In the genomic region with DNA sequence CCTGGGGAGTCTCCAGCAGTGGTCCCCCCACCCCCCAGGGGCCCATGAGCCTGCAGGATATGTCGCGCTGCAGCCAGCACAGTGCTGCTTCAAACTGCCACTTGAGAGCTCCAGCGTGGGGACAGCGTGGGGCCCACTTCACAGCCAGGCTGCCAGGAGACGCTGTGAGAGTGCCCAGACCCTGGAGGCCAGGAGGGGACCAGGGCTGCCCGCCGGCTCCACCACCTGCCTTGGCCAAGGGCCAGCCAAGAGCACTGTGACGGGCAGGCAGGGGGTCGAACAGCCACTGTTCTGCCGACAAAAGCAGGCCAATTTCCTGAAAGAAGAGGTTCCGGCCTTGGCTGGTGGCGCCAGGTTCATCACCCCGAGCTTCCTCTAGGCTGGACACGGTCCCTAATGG, we compare ENCODE assay signal across 20 cellular contexts.
DNase-seq lines count a peak whose midpoint lies in the region; ATAC-seq and TF ChIP-seq lines count a peak whose summit lies in the region.
"Had no signal": no experiment of that assay in that cellular context is flagged by ENCODE, and none has a peak within 500 bp of the region (broad histone marks: within the 10 kb centered on the region; RNA-seq: fewer than 3 reads in every experiment).

No MANE protein-coding gene starts in this region.

- no peak for TF ChIP-seq CTCF in HEK293 (tag by site-specific recombination; IDR thresholded peaks at IDR 0.05)
- TF ChIP-seq CTCF in brain (conservative IDR thresholded peaks at IDR 0.05): no peak

- H3K27ac Mint-ChIP-seq in brain: peak overlapping the region in 4 of 5 experiments; percentile 21 to 97 (median 76)
- H3K27ac Mint-ChIP-seq: endodermal cell; T-helper 1 cell treated with Interleukin-12 subunit alpha and Interleukin-12 subunit beta and Interleukin-4 antibody, amounts not matched to agents 30 μg/mL and 1 μg/mL, for 36 hours had no signal

- no peaks in the 10 kb centered on the region for H3K27me3 Mint-ChIP-seq in brain

- H3F3A ChIP-seq in GM23248 (ENCODE audit: insufficient read depth): no peaks in the 10 kb centered on the region

- POLR2A ChIA-PET in HEK293 (lab: Yijun Ruan, JAX): interaction anchor here (1.0 kb wide), 1 partner anchor 9 kb away, joined by 3 read pairs; no protein-coding TSS in a partner anchor

- H3K4me1 ChIP-seq in HEK293 (ENCODE audit: control insufficient read depth, insufficient read depth, low read length) (no peaks in the 10 kb centered on the region), rectal smooth muscle tissue (ENCODE audit: control insufficient read depth, insufficient read depth, low read length) (peaks cover 45% of the 10 kb centered on the region), GM23248 (ENCODE audit: insufficient read depth) (peaks cover 4% of the 10 kb centered on the region; the same call in 1 of the 2 replicates)

- H3K36me3 ChIP-seq in HEK293 (ENCODE audit: control insufficient read depth in 2 of 2, insufficient read depth in 1 of 2, low read length in 2 of 2): no peaks in the 10 kb centered on the region
- H3K36me3 ChIP-seq in rectal smooth muscle tissue (ENCODE audit: control insufficient read depth, insufficient read depth, low read length): no peaks in the 10 kb centered on the region
- no peaks in the 10 kb centered on the region for H3K36me3 ChIP-seq in GM23248 (ENCODE audit: low read depth)

- no peak overlapping the region for H3K4me3 ChIP-seq in HEK293 (ENCODE audit: low read depth, low read length)
- no peak overlapping the region for H3K4me3 ChIP-seq in rectal smooth muscle tissue (ENCODE audit: low read length)
- no peak overlapping the region for H3K4me3 ChIP-seq in GM23248
- H3K4me3 ChIP-seq: mucosa of descending colon had no signal

- no peak overlapping the region for H3K27ac ChIP-seq in HEK293 (ENCODE audit: extremely low read depth, low read depth, low read length)
- H3K27ac ChIP-seq in rectal smooth muscle tissue (ENCODE audit: low read depth, low read length): peak overlapping the region; percentile 72
- H3K27ac ChIP-seq in GM23248: no peak overlapping the region
- H3K27ac ChIP-seq: C4-2B had no signal

- CTCF ChIA-PET in HEK293 (lab: Yijun Ruan, JAX): interaction anchor here (1.5 kb wide), 1 partner anchor 259 kb away, joined by 4 read pairs; no protein-coding TSS in a partner anchor

- no peak for ATAC-seq in GM21423 (IDR thresholded peaks at IDR 0.05; ENCODE audit: unreplicated experiment)
- ATAC-seq: left cardiac atrium, mucosa of descending colon had no signal

- H3K9me3 ChIP-seq in HEK293 (ENCODE audit: control insufficient read depth, insufficient read depth, low read depth, low read length) (no peaks in the 10 kb centered on the region), GM23248 (ENCODE audit: low read depth) (no peaks in the 10 kb centered on the region)
- H3K9me3 ChIP-seq: mucosa of descending colon had no signal

- peaks cover 0 to 3% (median 0%) of the 10 kb centered on the region in 5 experiments for H3K9me3 Mint-ChIP-seq in brain
- H3K9me3 Mint-ChIP-seq: endodermal cell; T-helper 1 cell treated with Interleukin-12 subunit alpha and Interleukin-12 subunit beta and Interleukin-4 antibody, amounts not matched to agents 30 μg/mL and 1 μg/mL, for 36 hours had no signal

- no peak overlapping the region for H2AFZ ChIP-seq in GM23248

- H3K9ac ChIP-seq in rectal smooth muscle tissue (ENCODE audit: low read length): no peak overlapping the region
- no peak overlapping the region for H3K9ac ChIP-seq in GM23248

- no peaks in the 10 kb centered on the region for H3K27me3 ChIP-seq in rectal smooth muscle tissue (ENCODE audit: control insufficient read depth, insufficient read depth, low read length)
- H3K27me3 ChIP-seq in GM23248 (replicated peaks; ENCODE audit: insufficient read depth): no peaks in the 10 kb centered on the region

- H3K79me2 ChIP-seq in GM23248 (ENCODE audit: insufficient read depth): no peaks in the 10 kb centered on the region

- H3K4me3 Mint-ChIP-seq in brain: no peak overlapping the region
- H3K4me3 Mint-ChIP-seq: endodermal cell; T-helper 1 cell treated with Interleukin-12 subunit alpha and Interleukin-12 subunit beta and Interleukin-4 antibody, amounts not matched to agents 30 μg/mL and 1 μg/mL, for 36 hours had no signal

- H3K9me2 ChIP-seq in GM23248 (ENCODE audit: insufficient read depth): no peaks in the 10 kb centered on the region

- H3K36me3 Mint-ChIP-seq in brain: no peaks in the 10 kb centered on the region

- 81 to 85% methylated on average over 11 to 14 of the region's 14 CpGs for WGBS in GM23248 (ENCODE audit: low coverage in 1 of 2, low lambda C conversion rate in 2 of 2, missing lambda C conversion rate in 2 of 2), 2 experiments

- no peak overlapping the region for H3K4me2 ChIP-seq in GM23248 (ENCODE audit: unreplicated experiment)

- peak; percentile 92 for DNase-seq in NCI-H146 (lab: John Stamatoyannopoulos, UW)
- no peak for DNase-seq in T-helper 2 cell
- DNase-seq in GM23248: no peak
- DNase-seq: activated CD4-positive, CD25-positive, alpha-beta regulatory T cell; central memory CD4-positive, alpha-beta T cell; DND-41; endodermal cell; KG1; left cardiac atrium; mucosa of descending colon; NCI-H187 treated with DMSO at 0.1 percent for 48 hours; NK-92 treated with Interleukin-12 subunit alpha and Interleukin-12 subunit beta, amount 100 ng/mL, for 24 hours; stimulated activated CD4-positive, alpha-beta T cell treated with anti-CD3 and anti-CD28 coated beads, Interleukin-4, amount 100 ng/mL, for 1 hour; trophoblast cell had no signal

- no peaks in the 10 kb centered on the region for H4K20me1 ChIP-seq in GM23248 (ENCODE audit: insufficient read depth)

- H3K4me1 Mint-ChIP-seq in brain: peaks cover 100% of the 10 kb centered on the region
- H3K4me1 Mint-ChIP-seq: endodermal cell had no signal

- in situ Hi-C loops in GM23248 (cut with MboI): no loop called here

TF ChIP-seq in HEK293, 187 proteins besides CTCF, POLR2A, EP300 and RAD21:
- TF ChIP-seq, protein P1, sequence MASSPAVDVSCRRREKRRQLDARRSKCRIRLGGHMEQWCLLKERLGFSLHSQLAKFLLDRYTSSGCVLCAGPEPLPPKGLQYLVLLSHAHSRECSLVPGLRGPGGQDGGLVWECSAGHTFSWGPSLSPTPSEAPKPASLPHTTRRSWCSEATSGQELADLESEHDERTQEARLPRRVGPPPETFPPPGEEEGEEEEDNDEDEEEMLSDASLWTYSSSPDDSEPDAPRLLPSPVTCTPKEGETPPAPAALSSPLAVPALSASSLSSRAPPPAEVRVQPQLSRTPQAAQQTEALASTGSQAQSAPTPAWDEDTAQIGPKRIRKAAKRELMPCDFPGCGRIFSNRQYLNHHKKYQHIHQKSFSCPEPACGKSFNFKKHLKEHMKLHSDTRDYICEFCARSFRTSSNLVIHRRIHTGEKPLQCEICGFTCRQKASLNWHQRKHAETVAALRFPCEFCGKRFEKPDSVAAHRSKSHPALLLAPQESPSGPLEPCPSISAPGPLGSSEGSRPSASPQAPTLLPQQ (tag by site-specific recombination; IDR thresholded peaks at IDR 0.05): peak; percentile 68
- TF ChIP-seq ZNF600 (tag by site-specific recombination; IDR thresholded peaks at IDR 0.05): peak; percentile 46; the same call in 1 of the 2 replicates
- peak; percentile 69; the same call in 1 of the 2 replicates for TF ChIP-seq ZFP69B (tag by site-specific recombination; IDR thresholded peaks at IDR 0.05)
- peak; percentile 95 for TF ChIP-seq ZIC2 (tag by site-specific recombination; IDR thresholded peaks at IDR 0.05)
- TF ChIP-seq ZNF549 (tag by site-specific recombination; IDR thresholded peaks at IDR 0.05): no peak
